In the genomic region with DNA sequence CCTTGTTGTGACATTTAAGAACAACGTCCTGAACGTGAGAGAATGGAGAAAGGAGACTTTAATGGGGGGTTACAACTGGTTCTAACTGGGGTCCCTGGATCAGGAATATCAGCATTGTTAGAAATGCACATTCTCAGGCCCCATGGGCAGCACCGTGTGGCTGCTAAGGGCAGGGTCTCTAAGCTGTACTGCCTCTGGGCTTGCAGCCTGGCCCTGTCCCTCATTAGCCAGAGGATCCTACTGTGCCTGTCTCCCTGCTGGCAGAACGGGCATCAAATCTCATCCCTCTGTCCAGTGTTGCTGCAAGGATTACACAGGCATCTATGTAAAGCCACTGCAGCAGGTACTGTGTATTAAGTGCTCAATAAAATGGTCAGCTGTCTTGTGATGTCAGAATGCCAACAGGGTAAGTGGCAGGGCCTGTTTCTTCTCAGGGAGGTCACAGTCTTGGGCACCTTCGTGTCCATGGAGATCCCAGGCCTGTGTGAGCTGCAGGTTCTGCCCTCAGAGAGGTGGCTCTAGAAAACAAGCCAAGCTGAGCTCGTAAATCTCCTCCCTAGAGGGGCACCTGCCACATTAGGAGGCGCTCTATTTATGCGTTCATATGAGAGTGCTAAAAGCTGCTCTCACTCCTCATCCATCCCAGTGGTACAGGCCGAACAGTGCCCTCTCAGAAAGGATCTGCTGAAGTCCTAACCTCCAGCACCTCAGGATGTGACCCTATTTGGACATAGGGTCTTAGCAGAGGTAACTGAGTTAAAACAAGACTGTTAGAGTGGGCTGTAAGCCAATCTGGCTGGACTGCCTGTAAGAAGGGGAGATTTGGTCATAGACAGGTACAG, we compare ENCODE assay signal across 11 cellular contexts.
DNase-seq lines count a peak whose midpoint lies in the region; ATAC-seq, FAIRE-seq and TF ChIP-seq lines count a peak whose summit lies in the region.
"Had no signal": no experiment of that assay in that cellular context is flagged by ENCODE, and none has a peak within 500 bp of the region (broad histone marks: within the 10 kb centered on the region; RNA-seq: fewer than 3 reads in every experiment).

No MANE protein-coding gene starts in this region.

- H3K27me3 ChIP-seq in GM12878 (replicated peaks in 1 of 2; ENCODE audit: control insufficient read depth in 2 of 2, insufficient read depth in 2 of 2, low read length in 1 of 2), result no peaks in the 10 kb centered on the region; a peak in 1 of 4 replicates
- no peaks in the 10 kb centered on the region for H3K27me3 ChIP-seq in H7 (ENCODE audit: control insufficient read depth, insufficient read depth, low read length)
- no peaks in the 10 kb centered on the region for H3K27me3 ChIP-seq in MG63

- H3K9me3 ChIP-seq in GM12878 (replicated peaks; ENCODE audit: control insufficient read depth, insufficient read depth, low read length) (no peaks in the 10 kb centered on the region), MG63 (no peaks in the 10 kb centered on the region)

- POLR2A ChIA-PET in GM12878 (lab: Charles Lee), result interaction anchor here (0.8 to 2.8 kb wide), 4 partner anchors 72 to 114 kb away, joined by 3 to 9 read pairs (median 3); no protein-coding TSS in a partner anchor

- SMC1A ChIA-PET in GM12878 (lab: Charles Lee; ENCODE audit: uncharacterized antibody, unreplicated experiment), result interaction anchor here (0.7 to 3.2 kb wide), 23 partner anchors 10 to 212 kb away, joined by 3 to 22 read pairs (median 5); no protein-coding TSS in a partner anchor

- TSS peak; percentile 73 for BruUV-seq in GM12878 (replicated peaks; lab: Mats Ljungman, UMichigan)

- 48% methylated on average over 9 of the region's 9 CpGs for WGBS in GM12878 (ENCODE audit: insufficient coverage, insufficient replicate concordance, low lambda C conversion rate, missing lambda C conversion rate)

- H3K9ac ChIP-seq in GM12878 (ENCODE audit: control insufficient read depth, insufficient read depth, low read length), result peak overlapping the region; percentile 10; the same call in 1 of the 2 replicates

- TF ChIP-seq RAD21 in GM12878 (IDR thresholded peaks at IDR 0.05; ENCODE audit: insufficient read depth, low read depth, low read length), result no peak

- FAIRE-seq in GM12878 (lab: Jason Lieb, UNC), result no peak

- peak overlapping the region; percentile 45 for H2AFZ ChIP-seq in GM12878 (ENCODE audit: control insufficient read depth, low read depth, low read length)

- peaks cover 23% of the 10 kb centered on the region for H3K4me1 ChIP-seq in GM12878 (ENCODE audit: control insufficient read depth, insufficient read depth, low read length)

- no peak for TF ChIP-seq EP300 in GM12878 (IDR thresholded peaks at IDR 0.05; ENCODE audit: borderline replicate concordance in 1 of 2, control insufficient read depth in 1 of 2, low read depth in 2 of 2, low read length in 2 of 2)

- in situ Hi-C loops in GM12878 (cut with MboI), result no loop called here

- H3K4me3 ChIP-seq in GM12878 (no peak overlapping the region), H7 (ENCODE audit: insufficient read depth, low read depth, low read length) (no peak overlapping the region), MG63 (no peak overlapping the region)

- peak overlapping the region; percentile 74 for H3K27ac ChIP-seq in GM12878 (ENCODE audit: control insufficient read depth, insufficient read depth)

- ATAC-seq in GM18508 (IDR thresholded peaks at IDR 0.05; ENCODE audit: insufficient read depth, unreplicated experiment) (peak; percentile 21), HG03064 (IDR thresholded peaks at IDR 0.05; ENCODE audit: low read depth, unreplicated experiment) (peak; percentile 14), GM12878 (peak; percentile 81)

- H3K79me2 ChIP-seq in GM12878 (ENCODE audit: control insufficient read depth, insufficient read depth, low read length), result no peaks in the 10 kb centered on the region

- H4K20me1 ChIP-seq in GM12878 (ENCODE audit: control insufficient read depth, insufficient read depth), result no peaks in the 10 kb centered on the region

- TF ChIP-seq CTCF in GM20000 (IDR thresholded peaks at IDR 0.05; ENCODE audit: extremely low read depth, missing control alignments) (no peak), GM12878 (IDR thresholded peaks at IDR 0.05 in 2 of 3, conservative IDR thresholded peaks at IDR 0.05 in 1 of 3; ENCODE audit: control insufficient read depth in 2 of 3, extremely low read depth in 1 of 3, insufficient read depth in 1 of 3, low read depth in 3 of 3, low read length in 3 of 3) (no peak)

- RAD21 ChIA-PET in GM12878 (lab: Charles Lee; ENCODE audit: unreplicated experiment), result interaction anchor here (0.7 to 3.8 kb wide), 16 partner anchors 9 to 284 kb away, joined by 3 to 41 read pairs (median 3); no protein-coding TSS in a partner anchor

- peak overlapping the region; percentile 58 for H3K4me2 ChIP-seq in GM12878 (ENCODE audit: control insufficient read depth, insufficient read depth)

- TF ChIP-seq POLR2A in GM12878 (IDR thresholded peaks at IDR 0.05; ENCODE audit: low read depth, low read length), result no peak

- DNase-seq in GM20000 (ENCODE audit: low spot score), result peak; percentile 12
- no peak for DNase-seq in GM12878 (ENCODE audit: low read depth, low spot score)
- DNase-seq in stimulated activated CD8-positive, alpha-beta memory T cell treated with anti-CD3 and anti-CD28 coated beads, Interleukin-4, amount 100 ng/mL, for 48 hours, result no peak
- DNase-seq in H7, result no peak
- DNase-seq in MG63, result no peak
- DNase-seq in activated effector memory CD4-positive, alpha-beta T cell treated with anti-CD3 and anti-CD28 coated beads, Interleukin-2, amount 50 U/mL, for 16 hours, result no peak
- DNase-seq: activated CD4-positive, alpha-beta T cell treated with anti-CD3 and anti-CD28 coated beads for 1 hour; CD4-positive, alpha-beta T cell; KBM-7 had no signal

- CTCF ChIA-PET in GM12878 (lab: Yijun Ruan, JAX), result interaction anchor here (0.7 to 2.0 kb wide), 8 partner anchors 9 to 217 kb away, joined by 3 to 7 read pairs (median 4); no protein-coding TSS in a partner anchor

- intact Hi-C loops in GM12878 (cut with micrococcal nuclease; ENCODE audit: unreplicated experiment), result loop anchor here (5.0 kb wide), 1 partner anchor 113 kb away; no protein-coding TSS in a partner anchor

- H3K36me3 ChIP-seq in GM12878 (ENCODE audit: control insufficient read depth in 2 of 2, insufficient read depth in 2 of 2, low read length in 1 of 2), result no peaks in the 10 kb centered on the region
- H3K36me3 ChIP-seq in H7 (replicated peaks; ENCODE audit: control insufficient read depth, insufficient read depth, low read length), result no peaks in the 10 kb centered on the region
- no peaks in the 10 kb centered on the region for H3K36me3 ChIP-seq in MG63

TF ChIP-seq in GM12878, 131 proteins besides CTCF, POLR2A, EP300 and RAD21:
- TF ChIP-seq SMARCA5 (IDR thresholded peaks at IDR 0.05) (peak; percentile 59; the same call in 1 of the 2 replicates), TAF1 (IDR thresholded peaks at IDR 0.05; ENCODE audit: borderline replicate concordance, low read depth, low read length) (no peak), ZNF274 (IDR thresholded peaks at IDR 0.05; ENCODE audit: insufficient read depth, insufficient read length) (no peak), HDAC2 (IDR thresholded peaks at IDR 0.05) (no peak), SRF (IDR thresholded peaks at IDR 0.05; ENCODE audit: low read depth in 2 of 2, low read length in 2 of 2) (peak; percentile 69 to 90), HDGF (IDR thresholded peaks at IDR 0.05) (peak; percentile 38; the same call in 1 of the 2 replicates), MXI1 (IDR thresholded peaks at IDR 0.05; ENCODE audit: low read depth, low read length) (no peak)
- TF ChIP-seq, protein P1, sequence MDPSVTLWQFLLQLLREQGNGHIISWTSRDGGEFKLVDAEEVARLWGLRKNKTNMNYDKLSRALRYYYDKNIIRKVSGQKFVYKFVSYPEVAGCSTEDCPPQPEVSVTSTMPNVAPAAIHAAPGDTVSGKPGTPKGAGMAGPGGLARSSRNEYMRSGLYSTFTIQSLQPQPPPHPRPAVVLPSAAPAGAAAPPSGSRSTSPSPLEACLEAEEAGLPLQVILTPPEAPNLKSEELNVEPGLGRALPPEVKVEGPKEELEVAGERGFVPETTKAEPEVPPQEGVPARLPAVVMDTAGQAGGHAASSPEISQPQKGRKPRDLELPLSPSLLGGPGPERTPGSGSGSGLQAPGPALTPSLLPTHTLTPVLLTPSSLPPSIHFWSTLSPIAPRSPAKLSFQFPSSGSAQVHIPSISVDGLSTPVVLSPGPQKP (IDR thresholded peaks at IDR 0.05; ENCODE audit: low read depth, low read length), result peak; percentile 4; the same call in 1 of the 2 replicates

Comparison
In these comparisons a context has a peak if more than half of its experiments do, and no peak if none do; other contexts are left out.
1. ATAC-seq: peak in every context shown above with its lines; median percentile 81 in GM12878; 21 in GM18508; 14 in HG03064.